14 cellular contexts compared by ENCODE assay signal in genomic region chr9:21294904-21295538, GRCh38. TPM values are rescaled to one million over a fixed set of nuclear protein-coding genes. Genes with fewer than 3 reads are reported as not detected.
DNase-seq lines count a peak whose midpoint lies in the region; ATAC-seq, FAIRE-seq and TF ChIP-seq lines count a peak whose summit lies in the region.
"Had no signal": no experiment of that assay in that cellular context is flagged by ENCODE, and none has a peak within 500 bp of the region (broad histone marks: within the 10 kb centered on the region; RNA-seq: fewer than 3 reads in every experiment).

No MANE protein-coding gene starts in this region.

- DNase-seq in activated CD8-positive, alpha-beta T cell treated with anti-CD3 and anti-CD28 coated beads for 36 hours: peak; percentile 19
- DNase-seq in NCI-H1930 (lab: John Stamatoyannopoulos, UW): no peak
- DNase-seq in HTR-8/SVneo (ENCODE audit: insufficient read length, low spot score): no peak
- DNase-seq in islet precursor cell: no peak
- no peak for DNase-seq in COLO829 (ENCODE audit: low spot score)
- DNase-seq: aorta; stimulated activated CD4-positive, alpha-beta T cell treated with anti-CD3 and anti-CD28 coated beads, Interleukin-4, amount 100 ng/mL, for 1 hour; tibial artery had no signal

- ATAC-seq in GM18508 (IDR thresholded peaks at IDR 0.05; ENCODE audit: insufficient read depth, unreplicated experiment) (peak; percentile 59), GM21576 (IDR thresholded peaks at IDR 0.05; ENCODE audit: unreplicated experiment) (peak; percentile 54), HG03196 (IDR thresholded peaks at IDR 0.05; ENCODE audit: unreplicated experiment) (peak; percentile 59)
- no peak for ATAC-seq in activated CD8-positive, alpha-beta T cell treated with anti-CD3 and anti-CD28 coated beads for 36 hours

- H3K4me3 Mint-ChIP-seq in activated CD8-positive, alpha-beta T cell treated with anti-CD3 and anti-CD28 coated beads for 36 hours: no peak overlapping the region
- H3K4me3 Mint-ChIP-seq: neural crest cell had no signal

- no peak for TF ChIP-seq CTCF in activated CD8-positive, alpha-beta T cell treated with anti-CD3 and anti-CD28 coated beads for 36 hours (IDR thresholded peaks at IDR 0.05)

- H3K4me1 Mint-ChIP-seq in activated CD8-positive, alpha-beta T cell treated with anti-CD3 and anti-CD28 coated beads for 36 hours (ENCODE audit: low read depth): peaks cover 9% of the 10 kb centered on the region
- H3K4me1 Mint-ChIP-seq: neural crest cell had no signal

- H3K36me3 Mint-ChIP-seq in activated CD8-positive, alpha-beta T cell treated with anti-CD3 and anti-CD28 coated beads for 36 hours (ENCODE audit: low read depth): no peaks in the 10 kb centered on the region

- H3K9me3 Mint-ChIP-seq in activated CD8-positive, alpha-beta T cell treated with anti-CD3 and anti-CD28 coated beads for 36 hours: peaks cover 1% of the 10 kb centered on the region
- H3K9me3 Mint-ChIP-seq: neural crest cell had no signal

- POLR2A ChIA-PET in activated CD8-positive, alpha-beta T cell treated with anti-CD3 and anti-CD28 coated beads for 36 hours (lab: Charles Lee): no interaction called here

- intact Hi-C loops in activated CD8-positive, alpha-beta T cell treated with anti-CD3 and anti-CD28 coated beads for 36 hours (cut with micrococcal nuclease): no loop called here

- no peak for FAIRE-seq in HTR-8/SVneo (lab: Jason Lieb, UNC)

- H3K27me3 Mint-ChIP-seq in activated CD8-positive, alpha-beta T cell treated with anti-CD3 and anti-CD28 coated beads for 36 hours: peaks cover 21% of the 10 kb centered on the region

- CTCF ChIA-PET in activated CD8-positive, alpha-beta T cell treated with anti-CD3 and anti-CD28 coated beads for 36 hours (lab: Charles Lee): interaction anchor here (1.0 to 2.6 kb wide), 2 partner anchors 81 to 100 kb away, joined by 3 to 10 read pairs; no protein-coding TSS in a partner anchor

- H3K27ac Mint-ChIP-seq in activated CD8-positive, alpha-beta T cell treated with anti-CD3 and anti-CD28 coated beads for 36 hours: no peak overlapping the region

RNA-seq across cellular contexts. Expression of gene IFNA5, which starts 10.1 kb away (rescaled TPM):
- total RNA-seq in activated CD8-positive, alpha-beta T cell treated with anti-CD3 and anti-CD28 coated beads for 36 hours: not detected
- total RNA-seq: activated CD8-positive, alpha-beta memory T cell treated with anti-CD3 and anti-CD28 coated beads for 36 hours; HT1080; neural crest cell had no signal

RNA-seq across cellular contexts. Expression of gene KLHL9, which starts 40.2 kb away (rescaled TPM):
- 10 to 100 TPM; 15.6 to 15.8 TPM for total RNA-seq in activated CD8-positive, alpha-beta T cell treated with anti-CD3 and anti-CD28 coated beads for 36 hours

RNA-seq across cellular contexts. Expression of gene IFNA14, which starts 55.2 kb away (rescaled TPM):
- not detected for total RNA-seq in activated CD8-positive, alpha-beta T cell treated with anti-CD3 and anti-CD28 coated beads for 36 hours
- total RNA-seq: activated CD8-positive, alpha-beta memory T cell treated with anti-CD3 and anti-CD28 coated beads for 36 hours; aorta; HT1080; neural crest cell had no signal

RNA-seq across cellular contexts. Expression of gene IFNA6, which starts 55.7 kb away (rescaled TPM):
- total RNA-seq in activated CD8-positive, alpha-beta T cell treated with anti-CD3 and anti-CD28 coated beads for 36 hours: not detected
- total RNA-seq: activated CD8-positive, alpha-beta memory T cell treated with anti-CD3 and anti-CD28 coated beads for 36 hours; aorta; HT1080; neural crest cell had no signal
